25 cellular contexts compared by ENCODE assay signal in the genomic region with DNA sequence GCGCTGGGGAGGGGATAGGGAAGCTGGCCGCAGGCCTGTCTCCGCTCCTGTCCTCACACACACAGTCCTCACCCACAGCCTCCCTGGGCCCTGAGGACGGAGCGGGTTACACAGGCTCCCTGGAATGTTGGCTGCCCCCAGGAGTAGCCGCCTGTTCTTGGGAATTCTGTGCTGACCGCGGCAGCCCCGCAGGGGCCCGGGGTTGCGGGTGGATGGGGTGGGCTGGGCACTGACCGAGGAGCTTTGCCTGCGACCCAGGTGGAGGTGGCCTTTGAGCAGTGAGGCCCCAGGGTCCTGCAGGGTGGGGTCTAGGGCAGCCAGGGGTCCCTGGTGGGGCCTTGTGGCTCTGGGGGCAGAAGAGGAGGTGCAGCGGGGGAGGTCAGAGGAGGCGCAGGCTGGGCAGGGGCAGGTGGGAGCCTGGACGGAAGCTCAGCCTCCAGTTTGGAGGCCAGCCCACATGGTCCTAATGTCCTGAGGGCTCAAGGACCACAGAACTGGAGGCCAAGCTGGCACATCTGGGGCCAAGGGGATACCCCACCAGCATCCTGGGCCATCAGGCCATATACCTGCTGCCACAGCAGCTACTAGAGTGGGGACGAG. TPM values are rescaled to one million over a fixed set of nuclear protein-coding genes. Genes with fewer than 3 reads are reported as not detected.
DNase-seq lines count a peak whose midpoint lies in the region; ATAC-seq, FAIRE-seq and TF ChIP-seq lines count a peak whose summit lies in the region.
"Had no signal": no experiment of that assay in that cellular context is flagged by ENCODE, and none has a peak within 500 bp of the region (broad histone marks: within the 10 kb centered on the region; RNA-seq: fewer than 3 reads in every experiment).

No MANE protein-coding gene starts in this region.

- no peak overlapping the region for H3K23ac ChIP-seq in H1 (ENCODE audit: insufficient read length)

- no peak overlapping the region for H3K18ac ChIP-seq in H1 (ENCODE audit: extremely low read depth, low read length)

- peaks cover 0 to 11% (median 0%) of the 10 kb centered on the region in 11 experiments; a peak in 3 of 22 replicates for H4K20me1 ChIP-seq in BLaER1 treated with 17β-estradiol and CSF1 and Interleukin-3, amounts not matched to agents 10 nM and 100 nM
- H4K20me1 ChIP-seq in H1 (replicated peaks in 1 of 2; ENCODE audit: control insufficient read depth in 1 of 2, insufficient read depth in 2 of 2, low read length in 2 of 2), result no peaks in the 10 kb centered on the region

- POLR2A ChIA-PET in H1 (lab: Charles Lee; ENCODE audit: partially characterized antibody), result interaction anchor here (0.9 to 1.8 kb wide), 2 partner anchors 62 to 95 kb away, joined by 3 to 4 read pairs; no protein-coding TSS in a partner anchor

- no peak overlapping the region for H2BK5ac ChIP-seq in H1 (ENCODE audit: low read depth, low read length)

- no peak overlapping the region for H2BK120ac ChIP-seq in H1 (replicated peaks; ENCODE audit: low read depth, low read length)

- ATAC-seq in HG02970 (IDR thresholded peaks at IDR 0.05; ENCODE audit: low FRiP score, unreplicated experiment), result no peak
- ATAC-seq: HepG2 had no signal

- H3K9me3 Mint-ChIP-seq in nephron progenitor cell, result no peaks in the 10 kb centered on the region
- H3K9me3 Mint-ChIP-seq in activated T-helper 2 cell treated with anti-CD3 and anti-CD28 coated beads, Interferon-gamma antibody, Interleukin-2, Interleukin-4, amounts not matched to agents 10 μg/mL and 5 μg/mL and 100 μg/mL, durations not matched to agents 14 hours and 24 hours and 36 hours, result no peaks in the 10 kb centered on the region
- H3K9me3 Mint-ChIP-seq: mesothelial cell of epicardium, nephron had no signal

- TF ChIP-seq CTCF in H1 (IDR thresholded peaks at IDR 0.05; ENCODE audit: control extremely low read depth in 1 of 3, insufficient read depth in 1 of 3, low read depth in 1 of 3, low read length in 3 of 3), result no peak
- no peak for TF ChIP-seq CTCF in nephron progenitor cell (IDR thresholded peaks at IDR 0.05)

- TF ChIP-seq POLR2A in H1 (IDR thresholded peaks at IDR 0.05; ENCODE audit: control extremely low read depth in 1 of 2, low read depth in 2 of 2, low read length in 2 of 2), result no peak

- H3K36me3 ChIP-seq in BLaER1 treated with 17β-estradiol and CSF1 and Interleukin-3, amounts not matched to agents 10 nM and 100 nM, result no peaks in the 10 kb centered on the region
- H3K36me3 ChIP-seq in H1 (ENCODE audit: control insufficient read depth in 2 of 4, insufficient read depth in 4 of 4, low read length in 3 of 4), result no peaks in the 10 kb centered on the region
- H3K36me3 ChIP-seq: BE2C had no signal

- no peak overlapping the region for H4K5ac ChIP-seq in H1 (ENCODE audit: insufficient read length, low read depth, low read length)

- no peak overlapping the region for H3K4ac ChIP-seq in H1 (replicated peaks; ENCODE audit: insufficient read length, low read depth, low read length)

- peaks cover 49% of the 10 kb centered on the region for H3K4me1 Mint-ChIP-seq in nephron progenitor cell
- H3K4me1 Mint-ChIP-seq in activated T-helper 2 cell treated with anti-CD3 and anti-CD28 coated beads, Interferon-gamma antibody, Interleukin-2, Interleukin-4, amounts not matched to agents 10 μg/mL and 5 μg/mL and 100 μg/mL, durations not matched to agents 14 hours and 24 hours and 36 hours (ENCODE audit: low read depth), result no peaks in the 10 kb centered on the region
- H3K4me1 Mint-ChIP-seq: mesothelial cell of epicardium, nephron had no signal

- H3K9me3 ChIP-seq in BLaER1 treated with 17β-estradiol and CSF1 and Interleukin-3, amounts not matched to agents 10 nM and 100 nM (replicated peaks in 1 of 11), result no peaks in the 10 kb centered on the region
- no peaks in the 10 kb centered on the region for H3K9me3 ChIP-seq in H1 (ENCODE audit: insufficient read depth in 2 of 2, low read depth in 1 of 2, low read length in 1 of 2)
- H3K9me3 ChIP-seq: BE2C, Caco-2 had no signal

- peaks cover 53 to 76% (median 70%) of the 10 kb centered on the region in 10 experiments for H3K4me1 ChIP-seq in BLaER1 treated with 17β-estradiol and CSF1 and Interleukin-3, amounts not matched to agents 10 nM and 100 nM
- H3K4me1 ChIP-seq in H1 (replicated peaks in 1 of 4; ENCODE audit: control insufficient read depth in 3 of 4, insufficient read depth in 4 of 4, low read length in 3 of 4), result peaks cover 0 to 23% (median 10%) of the 10 kb centered on the region in 4 experiments; a peak in 6 of 7 replicates
- H3K4me1 ChIP-seq: BE2C, Caco-2 had no signal

- no peak overlapping the region for H2BK20ac ChIP-seq in H1 (ENCODE audit: low read length)

- TF ChIP-seq EP300 in H1 (IDR thresholded peaks at IDR 0.05; ENCODE audit: borderline replicate concordance in 1 of 2, low read depth in 2 of 2, low read length in 2 of 2), result no peak

- DNase-seq in AG08396 (ENCODE audit: low spot score) (peak; percentile 38), H1 (ENCODE audit: low read depth in 1 of 2, low spot score in 2 of 2) (no peak), nephron progenitor cell (no peak), NCI-H446 treated with DMSO at 0.1 percent for 48 hours (lab: John Stamatoyannopoulos, UW) (no peak), NCI-H446 (lab: John Stamatoyannopoulos, UW) (no peak)
- no peak for DNase-seq in activated T-helper 2 cell treated with anti-CD3 and anti-CD28 coated beads, Interferon-gamma antibody, Interleukin-2, Interleukin-4, amounts not matched to agents 10 μg/mL and 5 μg/mL and 100 μg/mL, durations not matched to agents 14 hours and 24 hours and 36 hours (ENCODE audit: low spot score)
- DNase-seq: activated CD8-positive, alpha-beta memory T cell treated with anti-CD3 and anti-CD28 coated beads, Interleukin-2, amount 50 U/mL, for 48 hours; activated gamma-delta T cell treated with Interleukin-2 at 50 U/mL for 16 hours; Caco-2; central memory CD4-positive, alpha-beta T cell; foreskin melanocyte; NCI-H1092 treated with DMSO at 0.1 percent for 48 hours; NCI-H2029; NCI-H510A treated with DMSO at 0.1 percent for 48 hours; T-helper 9 cell had no signal

- FAIRE-seq in H1 (lab: Jason Lieb, UNC), result no peak
- FAIRE-seq: GM18507, HepG2 had no signal

- H2AK5ac ChIP-seq in H1 (ENCODE audit: low read depth, low read length), result no peak overlapping the region

- 85% methylated on average over 15 of the region's 17 CpGs; no CpG with 5 or more reads in 1 of the 2 experiments for WGBS in H1 (ENCODE audit: extremely low coverage in 1 of 2, insufficient coverage in 1 of 2, insufficient read length in 1 of 2, insufficient replicate concordance in 2 of 2, low coverage in 1 of 2, low lambda C conversion rate in 2 of 2, missing lambda C conversion rate in 1 of 2), 2 experiments

- H3K4me2 ChIP-seq in BLaER1 treated with 17β-estradiol and CSF1 and Interleukin-3, amounts not matched to agents 10 nM and 100 nM, result peak overlapping the region; percentile 62 to 93 (median 79); a peak in 21 of 22 replicates
- no peak overlapping the region for H3K4me2 ChIP-seq in H1 (ENCODE audit: insufficient read depth in 1 of 2, low read depth in 2 of 2, low read length in 2 of 2)

- no peak overlapping the region for H3K27ac ChIP-seq in BLaER1 treated with 17β-estradiol and CSF1 and Interleukin-3, amounts not matched to agents 10 nM and 100 nM
- H3K27ac ChIP-seq in H1 (ENCODE audit: low read depth, low read length), result no peak overlapping the region

- H3K79me2 ChIP-seq in H1 (ENCODE audit: control insufficient read depth in 1 of 2, insufficient read depth in 2 of 2, low read length in 2 of 2), result no peaks in the 10 kb centered on the region

- H4K8ac ChIP-seq in H1 (ENCODE audit: extremely low read depth, insufficient read depth, low read length), result no peak overlapping the region; the same call in 1 of the 2 replicates

- H3K79me1 ChIP-seq in H1 (ENCODE audit: low read depth, low read length), result no peaks in the 10 kb centered on the region

- H2AFZ ChIP-seq in H1 (ENCODE audit: low read length), result no peak overlapping the region

- H2BK12ac ChIP-seq in H1 (ENCODE audit: low read depth, low read length), result 0 out of 2 replicates have a peak overlapping the region, but pooled peaks have one; percentile 39

- H2BK15ac ChIP-seq in H1 (ENCODE audit: low read length), result 0 out of 2 replicates have a peak overlapping the region, but pooled peaks have one; percentile 46

- CTCF ChIA-PET in H1 (lab: Charles Lee; ENCODE audit: partially characterized antibody), result interaction anchor here (0.6 to 3.6 kb wide), 10 partner anchors 10 to 188 kb away, joined by 3 to 15 read pairs (median 6); no protein-coding TSS in a partner anchor

- no peak overlapping the region for H3K14ac ChIP-seq in H1 (ENCODE audit: insufficient read length)

- no peaks in the 10 kb centered on the region for H3K36me3 Mint-ChIP-seq in nephron progenitor cell (ENCODE audit: low read depth)
- no peaks in the 10 kb centered on the region for H3K36me3 Mint-ChIP-seq in activated T-helper 2 cell treated with anti-CD3 and anti-CD28 coated beads, Interferon-gamma antibody, Interleukin-2, Interleukin-4, amounts not matched to agents 10 μg/mL and 5 μg/mL and 100 μg/mL, durations not matched to agents 14 hours and 24 hours and 36 hours (ENCODE audit: low read depth)
- H3K36me3 Mint-ChIP-seq: mesothelial cell of epicardium had no signal

- TF ChIP-seq RAD21 in H1 (IDR thresholded peaks at IDR 0.05 in 1 of 2, conservative IDR thresholded peaks at IDR 0.05 in 1 of 2; ENCODE audit: low read depth in 2 of 2, low read length in 2 of 2), result no peak

- H3K27me3 Mint-ChIP-seq in nephron progenitor cell (ENCODE audit: low read depth, poor library complexity), result peaks cover 16% of the 10 kb centered on the region
- H3K27me3 Mint-ChIP-seq in activated T-helper 2 cell treated with anti-CD3 and anti-CD28 coated beads, Interferon-gamma antibody, Interleukin-2, Interleukin-4, amounts not matched to agents 10 μg/mL and 5 μg/mL and 100 μg/mL, durations not matched to agents 14 hours and 24 hours and 36 hours (ENCODE audit: low read depth), result peaks cover 3% of the 10 kb centered on the region

- H3K4me3 ChIP-seq in BLaER1 treated with 17β-estradiol and CSF1 and Interleukin-3, amounts not matched to agents 10 nM and 100 nM, result no peak overlapping the region
- no peak overlapping the region for H3K4me3 ChIP-seq in H1 (ENCODE audit: extremely low read depth in 1 of 4, insufficient read depth in 2 of 4, low read depth in 3 of 4, low read length in 4 of 4)

- peak overlapping the region; percentile 30 for H3K4me3 Mint-ChIP-seq in nephron progenitor cell
- H3K4me3 Mint-ChIP-seq in activated T-helper 2 cell treated with anti-CD3 and anti-CD28 coated beads, Interferon-gamma antibody, Interleukin-2, Interleukin-4, amounts not matched to agents 10 μg/mL and 5 μg/mL and 100 μg/mL, durations not matched to agents 14 hours and 24 hours and 36 hours (ENCODE audit: low read depth), result no peak overlapping the region
- H3K4me3 Mint-ChIP-seq: mesothelial cell of epicardium, nephron had no signal

- peaks cover 0 to 25% (median 0%) of the 10 kb centered on the region in 11 experiments; a peak in 7 of 22 replicates for H3K27me3 ChIP-seq in BLaER1 treated with 17β-estradiol and CSF1 and Interleukin-3, amounts not matched to agents 10 nM and 100 nM
- no peaks in the 10 kb centered on the region for H3K27me3 ChIP-seq in H1 (replicated peaks in 1 of 4; ENCODE audit: control insufficient read depth in 3 of 4, extremely low read depth in 1 of 4, insufficient read depth in 3 of 4, low read length in 3 of 4)
- H3K27me3 ChIP-seq: BE2C had no signal

- H3K27ac Mint-ChIP-seq in nephron progenitor cell, result peak overlapping the region; percentile 92
- no peak overlapping the region for H3K27ac Mint-ChIP-seq in activated T-helper 2 cell treated with anti-CD3 and anti-CD28 coated beads, Interferon-gamma antibody, Interleukin-2, Interleukin-4, amounts not matched to agents 10 μg/mL and 5 μg/mL and 100 μg/mL, durations not matched to agents 14 hours and 24 hours and 36 hours
- H3K27ac Mint-ChIP-seq: mesothelial cell of epicardium had no signal

- no peak overlapping the region for H3K56ac ChIP-seq in H1 (replicated peaks; ENCODE audit: insufficient read length, low read depth, low read length)

- no peak overlapping the region for H4K91ac ChIP-seq in H1 (replicated peaks; ENCODE audit: insufficient read length, low read length)

- H3K23me2 ChIP-seq in H1 (ENCODE audit: low read depth, low read length), result no peaks in the 10 kb centered on the region

- intact Hi-C loops in activated T-helper 2 cell treated with anti-CD3 and anti-CD28 coated beads, Interferon-gamma antibody, Interleukin-2, Interleukin-4, amounts not matched to agents 10 μg/mL and 5 μg/mL and 100 μg/mL, durations not matched to agents 14 hours and 24 hours and 36 hours (cut with micrococcal nuclease), result no loop called here

- H3K9ac ChIP-seq in BLaER1 treated with 17β-estradiol and CSF1 and Interleukin-3, amounts not matched to agents 10 nM and 100 nM, result no peak overlapping the region
- no peak overlapping the region for H3K9ac ChIP-seq in H1 (replicated peaks in 1 of 4; ENCODE audit: extremely low read depth in 1 of 4, low read depth in 3 of 4, low read length in 3 of 4)

RNA-seq across cellular contexts. Expression of a gene that starts 6.6 kb away (rescaled TPM):
- total RNA-seq in H1 (2021; fragmentation: NEBNext Ultra II Directional; extraction: Animal tissue kit (Norgen Biotek cat#: 25700)), result not detected in 2 replicates
- not detected in 2 replicates for polyA plus RNA-seq in H1 (2011; rRNA removed)
- polyA plus RNA-seq in H1 (2011; cell fraction: cytosol; rRNA removed), result not detected
- polyA plus RNA-seq in H1 (2011; cell fraction: nucleus; rRNA removed), result not detected
- not detected in 4 replicates for polyA plus RNA-seq in H1 (2012, experiment 1 of 2)
- polyA plus RNA-seq in H1 (2012, experiment 2 of 2), result not detected
- polyA plus RNA-seq in H1 (2013, experiment 1 of 2), result not detected
- polyA plus RNA-seq in H1 (2013, experiment 2 of 2), result not detected
- not detected in 2 replicates for polyA minus RNA-seq in H1 (2011; rRNA and poly(A)+ RNA removed)
- polyA minus RNA-seq in H1 (2011; cell fraction: cytosol; rRNA and poly(A)+ RNA removed), result not detected
- not detected for polyA minus RNA-seq in H1 (2011; cell fraction: nucleus; rRNA and poly(A)+ RNA removed)
- not detected in 2 replicates for total RNA-seq in activated T-helper 2 cell treated with anti-CD3 and anti-CD28 coated beads, Interferon-gamma antibody, Interleukin-2, Interleukin-4, amounts not matched to agents 10 μg/mL and 5 μg/mL and 100 μg/mL, durations not matched to agents 14 hours and 24 hours and 36 hours
- total RNA-seq: Caco-2, epithelial cell of proximal tubule, HepG2, mesothelial cell of epicardium, pulmonary artery endothelial cell, urinary bladder had no signal
- polyA plus RNA-seq: HepG2, urinary bladder had no signal

RNA-seq across cellular contexts. Expression of a gene that starts 7.0 kb away (rescaled TPM):
- total RNA-seq in H1 (2021; fragmentation: NEBNext Ultra II Directional; extraction: Animal tissue kit (Norgen Biotek cat#: 25700)), result not detected in 2 replicates
- not detected in 2 replicates for polyA plus RNA-seq in H1 (2011; rRNA removed)
- not detected for polyA plus RNA-seq in H1 (2011; cell fraction: cytosol; rRNA removed)
- polyA plus RNA-seq in H1 (2011; cell fraction: nucleus; rRNA removed), result not detected
- polyA plus RNA-seq in H1 (2012, experiment 1 of 2), result not detected in 4 replicates
- polyA plus RNA-seq in H1 (2012, experiment 2 of 2), result not detected
- polyA plus RNA-seq in H1 (2013, experiment 1 of 2), result 0.04 TPM
- not detected for polyA plus RNA-seq in H1 (2013, experiment 2 of 2)
- not detected in 2 replicates for polyA minus RNA-seq in H1 (2011; rRNA and poly(A)+ RNA removed)
- not detected for polyA minus RNA-seq in H1 (2011; cell fraction: cytosol; rRNA and poly(A)+ RNA removed)
- polyA minus RNA-seq in H1 (2011; cell fraction: nucleus; rRNA and poly(A)+ RNA removed), result not detected
- not detected in 2 replicates for total RNA-seq in activated T-helper 2 cell treated with anti-CD3 and anti-CD28 coated beads, Interferon-gamma antibody, Interleukin-2, Interleukin-4, amounts not matched to agents 10 μg/mL and 5 μg/mL and 100 μg/mL, durations not matched to agents 14 hours and 24 hours and 36 hours
- total RNA-seq: Caco-2, epithelial cell of proximal tubule, HepG2, mesothelial cell of epicardium, pulmonary artery endothelial cell, urinary bladder had no signal
- polyA plus RNA-seq: HepG2 had no signal

Comparison
In these comparisons a context has a peak if more than half of its experiments do, and no peak if none do; other contexts are left out.
1. H3K4me2 ChIP-seq: peak in BLaER1 treated with 17β-estradiol and CSF1 and Interleukin-3, amounts not matched to agents 10 nM and 100 nM (11 of 11); none in H1 (0 of 2).